Comparison of ENCODE assay signal across 9 cellular contexts in genomic region chr9:110069326-110070248, GRCh38.
DNase-seq lines count a peak whose midpoint lies in the region; ATAC-seq and TF ChIP-seq lines count a peak whose summit lies in the region.
"Had no signal": no experiment of that assay in that cellular context is flagged by ENCODE, and none has a peak within 500 bp of the region (broad histone marks: within the 10 kb centered on the region; RNA-seq: fewer than 3 reads in every experiment).

No MANE protein-coding gene starts in this region.

- WGBS in spleen, 5 donors: 53 to 69% (median 62%) methylated on average over 14 of the region's 14 CpGs

- H3K27ac ChIP-seq in WERI-Rb-1 (no peak overlapping the region), spleen (peak overlapping the region in 7 of 8 donors; percentile 55 to 73 (median 67))

- H3K27me3 ChIP-seq in WERI-Rb-1 (ENCODE audit: insufficient read depth, low read depth, severe bottlenecking): no peaks in the 10 kb centered on the region
- H3K27me3 ChIP-seq in spleen (replicated peaks in 1 of 7): no peaks in the 10 kb centered on the region
- H3K27me3 ChIP-seq: Peyer's patch had no signal

- TF ChIP-seq CTCF in WERI-Rb-1 (IDR thresholded peaks at IDR 0.05; ENCODE audit: low read depth, low read length) (no peak), spleen (IDR thresholded peaks at IDR 0.05 in 8 of 11, conservative IDR thresholded peaks at IDR 0.05 in 3 of 11) (no peak)

- peak; percentile 54 for DNase-seq in H4 (ENCODE audit: low spot score)
- DNase-seq in WERI-Rb-1: peak; percentile 36
- no peak for DNase-seq in Right ventricle myocardium superior
- DNase-seq in spleen: no peak
- no peak for DNase-seq in NCI-H69 (lab: John Stamatoyannopoulos, UW)
- no peak for DNase-seq in DMS 273 treated with DMSO at 0.1 percent for 48 hours (lab: John Stamatoyannopoulos, UW)
- no peak for DNase-seq in inferior parietal cortex (ENCODE audit: extremely low spot score)
- DNase-seq: Peyer's patch had no signal

- intact Hi-C loops in Right ventricle myocardium superior (cut with DNase I): no loop called here
- intact Hi-C loops in spleen (cut with DNase I; ENCODE audit: low total_unique reads): no loop called here

- TF ChIP-seq POLR2A in spleen (IDR thresholded peaks at IDR 0.05): no peak

- H3K36me3 ChIP-seq in WERI-Rb-1 (no peaks in the 10 kb centered on the region; the same call in 1 of the 2 replicates), spleen (no peaks in the 10 kb centered on the region)
- H3K36me3 ChIP-seq: Peyer's patch had no signal

- no peaks in the 10 kb centered on the region for H3K9me3 ChIP-seq in WERI-Rb-1 (ENCODE audit: severe bottlenecking)
- no peaks in the 10 kb centered on the region for H3K9me3 ChIP-seq in spleen
- H3K9me3 ChIP-seq: Peyer's patch had no signal

- peaks cover 32 to 82% (median 66%) of the 10 kb centered on the region in 6 donors for H3K4me1 ChIP-seq in spleen

- ATAC-seq in Right ventricle myocardium superior (ENCODE audit: poor library complexity) (peak; percentile 41), HG02610 (IDR thresholded peaks at IDR 0.05; ENCODE audit: unreplicated experiment) (no peak)

- no peak overlapping the region for H3K4me3 ChIP-seq in WERI-Rb-1 (ENCODE audit: low read depth, low read length)
- no peak overlapping the region for H3K4me3 ChIP-seq in spleen
- H3K4me3 ChIP-seq: Peyer's patch had no signal

Comparison
In these comparisons a context has a peak if more than half of its experiments do, and no peak if none do; other contexts are left out.
1. DNase-seq: peak in H4 (single experiment) and WERI-Rb-1 (single experiment); none in Right ventricle myocardium superior (single experiment), spleen (single experiment), NCI-H69 (single experiment), DMS 273 treated with DMSO at 0.1 percent for 48 hours (single experiment) and inferior parietal cortex (single experiment).